8 cellular contexts compared by ENCODE assay signal in genomic region chr4:183659919-183660318, GRCh38. TPM values are rescaled to one million over a fixed set of nuclear protein-coding genes. Genes with fewer than 3 reads are reported as not detected.
A peak's percentile ranks its signal among the peaks of the same experiment; 100 is the strongest.
DNase-seq lines count a peak whose midpoint lies in the region; ATAC-seq and TF ChIP-seq lines count a peak whose summit lies in the region.

No MANE protein-coding gene starts in this region.

- TF ChIP-seq POLR2A in heart left ventricle (IDR thresholded peaks at IDR 0.05) (no peak), thyroid gland (IDR thresholded peaks at IDR 0.05) (no peak)

- WGBS in heart left ventricle, 4 donors = 5 to 7% (median 6%) methylated on average over 10 of the region's 10 CpGs
- WGBS in thyroid gland, 2 donors = 5 to 6% methylated on average over 10 of the region's 10 CpGs

- H3K27ac Mint-ChIP-seq in activated naive CD8-positive, alpha-beta T cell treated with anti-CD3 and anti-CD28 coated beads for 36 hours = peak overlapping the region; percentile 76

- peak overlapping the region in 11 of 12 donors; percentile 75 to 93 (median 88) for H3K27ac ChIP-seq in heart left ventricle
- H3K27ac ChIP-seq in thyroid gland = peak overlapping the region in 2 of 3 donors; percentile 80 to 91

- H3K4me3 ChIP-seq in heart left ventricle (peak overlapping the region; percentile 51 to 95 (median 85)), thyroid gland (replicated peaks in 1 of 3) (peak overlapping the region; percentile 80 to 95 (median 87))

- H3K4me1 ChIP-seq in heart left ventricle (peaks cover 3 to 34% (median 21%) of the 10 kb centered on the region in 12 donors), thyroid gland (peaks cover 0 to 13% of the 10 kb centered on the region in 2 donors)

- peaks cover 7% of the 10 kb centered on the region for H3K36me3 Mint-ChIP-seq in activated naive CD8-positive, alpha-beta T cell treated with anti-CD3 and anti-CD28 coated beads for 36 hours

- intact Hi-C loops in heart left ventricle (cut with DNase I) (loop anchor here (2.0 to 10.0 kb wide), 6 partner anchors 153 to 187 kb away; partner anchors contain the start of gene ING2 (in 7 of the 10)), cardiac septum (cut with DNase I) (loop anchor here (1.0 to 10.0 kb wide), 2 partner anchors 154 to 185 kb away; no protein-coding TSS in a partner anchor), thyroid gland (cut with DNase I) (loop anchor here (10.0 kb wide), 1 partner anchor 155 kb away; the partner anchor contains the start of gene ING2)

- no peak for ATAC-seq in heart left ventricle

- peaks cover 0 to 24% (median 7%) of the 10 kb centered on the region in 9 donors for H3K36me3 ChIP-seq in heart left ventricle
- H3K36me3 ChIP-seq in thyroid gland = no peaks in the 10 kb centered on the region

- no peaks in the 10 kb centered on the region for H3K27me3 Mint-ChIP-seq in activated naive CD8-positive, alpha-beta T cell treated with anti-CD3 and anti-CD28 coated beads for 36 hours

- no peaks in the 10 kb centered on the region for H3K9me3 Mint-ChIP-seq in activated naive CD8-positive, alpha-beta T cell treated with anti-CD3 and anti-CD28 coated beads for 36 hours

- no peak for TF ChIP-seq CTCF in heart left ventricle (IDR thresholded peaks at IDR 0.05)
- TF ChIP-seq CTCF in thyroid gland (IDR thresholded peaks at IDR 0.05) = no peak

- H3K27me3 ChIP-seq in heart left ventricle (no peaks in the 10 kb centered on the region), thyroid gland (no peaks in the 10 kb centered on the region)

- H3K4me1 Mint-ChIP-seq in activated naive CD8-positive, alpha-beta T cell treated with anti-CD3 and anti-CD28 coated beads for 36 hours = peaks cover 35% of the 10 kb centered on the region

- H3K9me3 ChIP-seq in heart left ventricle = no peaks in the 10 kb centered on the region
- H3K9me3 ChIP-seq in thyroid gland = no peaks in the 10 kb centered on the region

- peak overlapping the region; percentile 88 for H3K4me3 Mint-ChIP-seq in activated naive CD8-positive, alpha-beta T cell treated with anti-CD3 and anti-CD28 coated beads for 36 hours

- DNase-seq in heart left ventricle (no peak), cardiac septum (ENCODE audit: low spot score) (no peak), left kidney (ENCODE audit: low read depth, low spot score) (peak; percentile 46), thyroid gland (no peak), SHP77 (lab: John Stamatoyannopoulos, UW) (no peak), iPS-NIHi11 (ENCODE audit: low spot score) (no peak), NCI-H2107 treated with DMSO at 0.1 percent for 48 hours (lab: John Stamatoyannopoulos, UW; ENCODE audit: unreplicated experiment) (no peak)
- no peak for DNase-seq in activated naive CD8-positive, alpha-beta T cell treated with anti-CD3 and anti-CD28 coated beads for 36 hours

RNA-seq across cellular contexts. Expression of gene TRAPPC11, which starts 0.8 kb away (rescaled TPM):
- 10 to 100 TPM; 16.3 to 28.5 (median 22.0) TPM for total RNA-seq in heart left ventricle
- 10 to 100 TPM; 10.4 to 11.7 TPM for polyA plus RNA-seq in heart left ventricle
- 21.3 TPM for total RNA-seq in cardiac septum
- 10 to 100 TPM; 18.9 to 21.6 TPM for total RNA-seq in activated naive CD8-positive, alpha-beta T cell treated with anti-CD3 and anti-CD28 coated beads for 36 hours
- 10 to 100 TPM; 34.6 to 84.1 (median 41.8) TPM for total RNA-seq in thyroid gland

RNA-seq across cellular contexts. Expression of gene RWDD4, which starts 0.9 kb away (rescaled TPM):
- total RNA-seq in heart left ventricle (10 to 100 TPM; 13.2 to 20.4 (median 15.8) TPM), cardiac septum (17.5 TPM), thyroid gland (10 to 100 TPM; 33.3 to 43.5 (median 41.5) TPM)
- polyA plus RNA-seq in heart left ventricle = 10 to 100 TPM in 1 of 2 donors, 1 to 10 TPM in 1; 8.2 to 17.8 TPM
- total RNA-seq in activated naive CD8-positive, alpha-beta T cell treated with anti-CD3 and anti-CD28 coated beads for 36 hours = 10 to 100 TPM; 23.0 to 26.3 TPM
